In genomic region chr1:229661022-229661877, GRCh38 we compare ENCODE assay signal across 8 cellular contexts. TPM values are rescaled to one million over a fixed set of nuclear protein-coding genes. Genes with fewer than 3 reads are reported as not detected.
DNase-seq lines count a peak whose midpoint lies in the region; ATAC-seq and TF ChIP-seq lines count a peak whose summit lies in the region.

No MANE protein-coding gene starts in this region.

- peak; percentile 97 for TF ChIP-seq CTCF in BE2C (IDR thresholded peaks at IDR 0.05; ENCODE audit: low read depth, low read length)
- TF ChIP-seq CTCF in OCI-LY7 (conservative IDR thresholded peaks at IDR 0.05; ENCODE audit: low read length) = peak; percentile 94
- peak; percentile 89 for TF ChIP-seq CTCF in neural crest cell (conservative IDR thresholded peaks at IDR 0.05)
- TF ChIP-seq CTCF in stomach (IDR thresholded peaks at IDR 0.05) = peak in 5 of 7 experiments; percentile 81 to 92 (median 88)

- no peak overlapping the region for H3K27ac ChIP-seq in OCI-LY7 (ENCODE audit: low read depth, low read length, poor library complexity, severe bottlenecking)
- H3K27ac ChIP-seq in stomach = no peak overlapping the region

- peak; percentile 84 for DNase-seq in BE2C
- peak; percentile 72 for DNase-seq in GM19240 (ENCODE audit: insufficient read length, low spot score)
- DNase-seq in HT1080 (ENCODE audit: low read depth) = peak; percentile 46
- DNase-seq in OCI-LY7 (ENCODE audit: low spot score) = peak; percentile 79
- DNase-seq in activated T-cell treated with anti-CD3 and anti-CD28 coated beads, Interleukin-2, amount 50 U/mL, for 4 hours = peak; percentile 65
- peak; percentile 63 for DNase-seq in fibroblast of gingiva (ENCODE audit: low read depth)
- DNase-seq in neural crest cell (ENCODE audit: low read depth, low spot score) = peak; percentile 82
- DNase-seq in stomach = peak; percentile 88

- H3K4me3 ChIP-seq in BE2C (ENCODE audit: low read depth, low read length) (no peak overlapping the region), OCI-LY7 (ENCODE audit: low read depth, low read length, poor library complexity, severe bottlenecking) (no peak overlapping the region), stomach (no peak overlapping the region)

- H3K79me2 ChIP-seq in OCI-LY7 (ENCODE audit: insufficient read depth, low read depth, low read length) = no peaks in the 10 kb centered on the region

- CTCF ChIA-PET in OCI-LY7 (lab: Charles Lee; ENCODE audit: unreplicated experiment) = interaction anchor here (0.6 to 1.1 kb wide), 3 partner anchors 31 to 40 kb away, joined by 3 to 6 read pairs (median 3); no protein-coding TSS in a partner anchor

- intact Hi-C loops in OCI-LY7 (cut with micrococcal nuclease; ENCODE audit: unreplicated experiment) = loop anchor here (1.0 to 5.0 kb wide), 4 partner anchors 196 to 649 kb away; no protein-coding TSS in a partner anchor
- intact Hi-C loops in stomach (cut with DNase I; ENCODE audit: low total_unique reads) = loop anchor here (5.0 kb wide), 1 partner anchor 651 kb away; no protein-coding TSS in a partner anchor

- H3K9me3 ChIP-seq in BE2C (no peaks in the 10 kb centered on the region; the same call in 1 of the 2 replicates), OCI-LY7 (ENCODE audit: low read length) (no peaks in the 10 kb centered on the region), stomach (no peaks in the 10 kb centered on the region)

- H3K4me1 ChIP-seq in BE2C = peaks cover 19% of the 10 kb centered on the region
- H3K4me1 ChIP-seq in OCI-LY7 (ENCODE audit: insufficient read depth, low read length, poor library complexity, severe bottlenecking) = peaks cover 29% of the 10 kb centered on the region
- H3K4me1 ChIP-seq in stomach = peaks cover 0 to 22% (median 9%) of the 10 kb centered on the region in 4 donors

- no peaks in the 10 kb centered on the region for H3K27me3 ChIP-seq in BE2C
- no peaks in the 10 kb centered on the region for H3K27me3 ChIP-seq in stomach

- peaks cover 62% of the 10 kb centered on the region for H3K36me3 ChIP-seq in BE2C
- H3K36me3 ChIP-seq in OCI-LY7 (ENCODE audit: insufficient read depth, low read length) = peaks cover 90% of the 10 kb centered on the region
- peaks cover 5 to 46% (median 38%) of the 10 kb centered on the region in 4 donors for H3K36me3 ChIP-seq in stomach

- H2AFZ ChIP-seq in OCI-LY7 (ENCODE audit: low read length) = no peak overlapping the region

- POLR2A ChIA-PET in OCI-LY7 (lab: Charles Lee) = interaction anchor here (0.6 to 1.5 kb wide), 3 partner anchors 550 to 645 kb away, joined by 3 to 4 read pairs (median 3); no protein-coding TSS in a partner anchor

- no peak overlapping the region for H3K27ac Mint-ChIP-seq in neural crest cell (ENCODE audit: unreplicated experiment)

- no peaks in the 10 kb centered on the region for H3K27me3 Mint-ChIP-seq in activated T-cell treated with anti-CD3 and anti-CD28 coated beads, Interleukin-2, amount 50 U/mL, for 4 hours (ENCODE audit: low read depth)
- H3K27me3 Mint-ChIP-seq in neural crest cell (ENCODE audit: low read depth) = no peaks in the 10 kb centered on the region

- TF ChIP-seq EP300 in stomach (IDR thresholded peaks at IDR 0.05) = no peak

- no peak for TF ChIP-seq POLR2A in stomach (IDR thresholded peaks at IDR 0.05)

- 49 to 55% (median 52%) methylated on average over 16 to 19 of the region's 19 CpGs for whole genome bisulfite sequencing in stomach, 5 donors

- peaks cover 31% of the 10 kb centered on the region for H3K36me3 Mint-ChIP-seq in activated T-cell treated with anti-CD3 and anti-CD28 coated beads, Interleukin-2, amount 50 U/mL, for 4 hours (ENCODE audit: insufficient read depth)
- peaks cover 14% of the 10 kb centered on the region for H3K36me3 Mint-ChIP-seq in neural crest cell (ENCODE audit: low read depth)

- peak; percentile 39 to 58 for ATAC-seq in activated T-cell treated with anti-CD3 and anti-CD28 coated beads, Interleukin-2, amount 50 U/mL, for 4 hours

- BruUV-seq in OCI-LY7 (replicated peaks; lab: Mats Ljungman, UMichigan) = no TSS peak

- H3K4me1 Mint-ChIP-seq in activated T-cell treated with anti-CD3 and anti-CD28 coated beads, Interleukin-2, amount 50 U/mL, for 4 hours (ENCODE audit: low read depth) = peaks cover 8% of the 10 kb centered on the region
- peaks cover 6% of the 10 kb centered on the region for H3K4me1 Mint-ChIP-seq in neural crest cell

- H3K4me2 ChIP-seq in OCI-LY7 (ENCODE audit: low read length) = no peak overlapping the region

- H3K4me3 Mint-ChIP-seq in activated T-cell treated with anti-CD3 and anti-CD28 coated beads, Interleukin-2, amount 50 U/mL, for 4 hours = no peak overlapping the region
- no peak overlapping the region for H3K4me3 Mint-ChIP-seq in neural crest cell

- no peaks in the 10 kb centered on the region for H4K20me1 ChIP-seq in OCI-LY7 (ENCODE audit: insufficient read depth, low read length)

- no peaks in the 10 kb centered on the region for H3K9me2 ChIP-seq in OCI-LY7 (ENCODE audit: insufficient read depth, low read length)

- no peaks in the 10 kb centered on the region for H3K9me3 Mint-ChIP-seq in activated T-cell treated with anti-CD3 and anti-CD28 coated beads, Interleukin-2, amount 50 U/mL, for 4 hours
- H3K9me3 Mint-ChIP-seq in neural crest cell = no peaks in the 10 kb centered on the region

RNA-seq across cellular contexts. Expression of gene URB2, which starts 35.2 kb away (rescaled TPM):
- 25.3 TPM for polyA plus RNA-seq in BE2C (2012; ENCODE audit: insufficient read depth, insufficient read length, low read depth)
- 27.8 and 31.8 TPM in 2 replicates for total RNA-seq in HT1080 (2014; rRNA removed; shearing (Covaris generic))
- polyA plus RNA-seq in HT1080 (2015; cell fraction: cytosol; rRNA removed) = 12.6 and 12.7 TPM in 2 replicates
- polyA plus RNA-seq in HT1080 (2015; cell fraction: nucleus; rRNA removed) = 24.5 and 25.6 TPM in 2 replicates
- 27.0 and 30.2 TPM in 2 replicates for total RNA-seq in OCI-LY7 (2014; rRNA removed; shearing (Covaris generic))
- total RNA-seq in OCI-LY7 (2022) (17.3 and 25.1 TPM in 2 replicates), neural crest cell (25.9 and 27.1 TPM in 2 replicates), stomach (10 to 100 TPM in 2 of 5 donors, 1 to 10 TPM in 2, not detected in 1; 4.1 to 16.8 (median 8.5) TPM)
- total RNA-seq in activated T-cell treated with anti-CD3 and anti-CD28 coated beads, Interleukin-2, amount 50 U/mL, for 4 hours = 10 to 100 TPM; 47.1 to 55.6 (median 53.8) TPM
- 1 to 10 TPM; 1.5 to 1.7 (median 1.5) TPM for polyA plus RNA-seq in stomach

RNA-seq across cellular contexts. Expression of gene TAF5L, which starts 35.3 kb away (rescaled TPM):
- 53.5 TPM for polyA plus RNA-seq in BE2C (2012; ENCODE audit: insufficient read depth, insufficient read length, low read depth)
- 32.9 and 40.5 TPM in 2 replicates for total RNA-seq in HT1080 (2014; rRNA removed; shearing (Covaris generic))
- polyA plus RNA-seq in HT1080 (2015; cell fraction: cytosol; rRNA removed) = 24.0 and 25.8 TPM in 2 replicates
- polyA plus RNA-seq in HT1080 (2015; cell fraction: nucleus; rRNA removed) = 18.1 and 18.4 TPM in 2 replicates
- 23.5 and 32.9 TPM in 2 replicates for total RNA-seq in OCI-LY7 (2014; rRNA removed; shearing (Covaris generic))
- total RNA-seq in OCI-LY7 (2022) = 30.3 and 33.7 TPM in 2 replicates
- 10 to 100 TPM; 27.8 to 32.6 (median 29.6) TPM for total RNA-seq in activated T-cell treated with anti-CD3 and anti-CD28 coated beads, Interleukin-2, amount 50 U/mL, for 4 hours
- 29.4 and 29.7 TPM in 2 replicates for total RNA-seq in neural crest cell
- 10 to 100 TPM in 3 of 5 donors, 1 to 10 TPM in 1, under 1 TPM in 1; 0.29 to 33.8 (median 18.4) TPM for total RNA-seq in stomach
- 1 to 10 TPM; 5.9 to 9.5 (median 8.2) TPM for polyA plus RNA-seq in stomach
